ENCODE assay signal across 8 cellular contexts in the genomic region with DNA sequence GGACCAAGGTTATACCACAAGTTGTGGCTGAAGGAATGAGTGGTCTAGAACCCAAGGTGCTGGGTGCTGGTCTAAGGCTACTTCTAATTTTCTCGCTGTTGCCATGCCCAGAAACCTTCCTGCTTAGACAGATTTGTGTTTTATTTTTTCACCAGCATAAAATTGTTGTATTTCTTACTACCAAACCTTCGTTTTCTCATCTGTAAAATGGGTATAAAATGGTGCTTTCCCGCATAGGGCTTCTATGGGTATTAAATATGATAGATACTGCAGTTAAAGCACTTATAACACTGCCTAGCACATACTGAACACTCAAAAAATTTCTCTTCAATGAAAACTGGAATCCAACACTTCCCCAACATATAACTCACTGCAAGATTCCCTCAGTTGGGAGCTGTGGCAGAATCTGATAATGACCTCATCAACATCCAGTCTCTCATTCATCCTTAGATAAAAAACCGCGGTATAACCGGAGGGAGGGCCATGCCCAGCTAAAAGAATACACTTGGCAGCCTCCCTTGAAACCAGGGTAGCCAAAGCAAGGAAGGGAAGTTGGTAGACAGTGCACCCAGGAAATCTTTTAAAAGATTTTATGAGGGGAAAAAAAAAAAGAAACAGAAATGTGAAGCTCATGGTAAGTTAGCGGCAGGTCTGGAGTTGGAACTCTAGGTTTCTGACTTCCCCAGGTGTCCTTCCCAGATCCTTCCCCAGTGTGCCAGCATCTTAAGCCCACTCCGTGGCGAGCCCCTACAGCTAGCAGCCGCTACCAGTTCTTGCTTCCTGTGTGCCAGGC. TPM values are rescaled to one million over a fixed set of nuclear protein-coding genes. Genes with fewer than 3 reads are reported as not detected.
DNase-seq lines count a peak whose midpoint lies in the region; ATAC-seq and TF ChIP-seq lines count a peak whose summit lies in the region.

No MANE protein-coding gene starts in this region.

- intact Hi-C loops in A673 (cut with micrococcal nuclease; ENCODE audit: unreplicated experiment): loop anchor here (5.0 kb wide), 1 partner anchor 114 kb away; a partner anchor contains a TSS
- intact Hi-C loops in left lung (cut with DNase I): no loop called here
- intact Hi-C loops in thyroid gland (cut with DNase I): loop anchor here (10.0 kb wide), 1 partner anchor 111 kb away; a partner anchor contains a TSS

- peak overlapping the region; percentile 94 for H3K4me3 Mint-ChIP-seq in activated naive CD8-positive, alpha-beta T cell treated with anti-CD3 and anti-CD28 coated beads for 36 hours

- H3K27ac ChIP-seq in A673 (ENCODE audit: low read depth, low read length, poor library complexity, severe bottlenecking): peak overlapping the region; percentile 92
- peak overlapping the region; percentile 89; the same call in 1 of the 2 replicates for H3K27ac ChIP-seq in HEK293 (ENCODE audit: extremely low read depth, low read depth, low read length)
- H3K27ac ChIP-seq in left lung: peak overlapping the region; percentile 94 to 95
- H3K27ac ChIP-seq in thyroid gland: peak overlapping the region; percentile 97 to 99 (median 98)

- peak overlapping the region; percentile 65 for H3K4me3 ChIP-seq in A673 (ENCODE audit: low read depth, low read length, poor library complexity, severe bottlenecking)
- H3K4me3 ChIP-seq in HEK293 (ENCODE audit: low read depth, low read length): no peak overlapping the region
- peak overlapping the region; percentile 69 to 80 for H3K4me3 ChIP-seq in left lung
- peak overlapping the region in 2 of 3 donors; percentile 79 to 86 for H3K4me3 ChIP-seq in thyroid gland (replicated peaks in 1 of 3)

- no peaks in the 10 kb centered on the region for H3K27me3 Mint-ChIP-seq in activated naive CD8-positive, alpha-beta T cell treated with anti-CD3 and anti-CD28 coated beads for 36 hours

- H3K9me3 Mint-ChIP-seq in activated naive CD8-positive, alpha-beta T cell treated with anti-CD3 and anti-CD28 coated beads for 36 hours: peaks cover 20% of the 10 kb centered on the region

- peaks cover 6% of the 10 kb centered on the region for H3K9me3 ChIP-seq in A673 (ENCODE audit: low read depth, low read length, poor library complexity, severe bottlenecking)
- H3K9me3 ChIP-seq in HEK293 (ENCODE audit: control insufficient read depth, insufficient read depth, low read depth, low read length): no peaks in the 10 kb centered on the region
- peaks cover 0 to 9% of the 10 kb centered on the region in 2 donors for H3K9me3 ChIP-seq in left lung
- no peaks in the 10 kb centered on the region for H3K9me3 ChIP-seq in thyroid gland

- WGBS in thyroid gland, 2 donors: 76 to 84% methylated on average over 10 of the region's 10 CpGs

- TSS peak; percentile 52 for BruUV-seq in A673 (replicated peaks; lab: Mats Ljungman, UMichigan)

- POLR2A ChIA-PET in A673 (lab: Charles Lee; ENCODE audit: low non-redundant PET): interaction anchor here (0.6 kb wide), 1 partner anchor 109 kb away, joined by 3 read pairs; no protein-coding TSS in a partner anchor
- POLR2A ChIA-PET in HEK293 (lab: Yijun Ruan, JAX): interaction anchor here (0.6 to 1.1 kb wide), 2 partner anchors 16 to 34 kb away, joined by 3 read pairs; no protein-coding TSS in a partner anchor

- TF ChIP-seq CTCF in A673 (conservative IDR thresholded peaks at IDR 0.05; ENCODE audit: low read depth, low read length) (no peak), HEK293 (tag by site-specific recombination; IDR thresholded peaks at IDR 0.05) (no peak), left lung (IDR thresholded peaks at IDR 0.05) (no peak), thyroid gland (IDR thresholded peaks at IDR 0.05) (no peak)

- H3K36me3 ChIP-seq in A673 (ENCODE audit: insufficient read depth, low read length, poor library complexity, severe bottlenecking) (no peaks in the 10 kb centered on the region), HEK293 (ENCODE audit: control insufficient read depth in 2 of 2, insufficient read depth in 1 of 2, low read length in 2 of 2) (peaks cover 0 to 6% of the 10 kb centered on the region in 2 experiments; a peak in 1 of 3 replicates), left lung (no peaks in the 10 kb centered on the region), thyroid gland (no peaks in the 10 kb centered on the region)

- no peak for TF ChIP-seq POLR2A in thyroid gland (IDR thresholded peaks at IDR 0.05)

- no peaks in the 10 kb centered on the region for H3K27me3 ChIP-seq in A673 (replicated peaks; ENCODE audit: insufficient read depth, low read depth, low read length, poor library complexity)
- no peaks in the 10 kb centered on the region for H3K27me3 ChIP-seq in left lung
- no peaks in the 10 kb centered on the region for H3K27me3 ChIP-seq in thyroid gland

- CTCF ChIA-PET in A673 (lab: Charles Lee) (no interaction called here), HEK293 (lab: Yijun Ruan, JAX) (interaction anchor here (0.6 kb wide), 3 partner anchors 121 to 988 kb away, joined by 3 to 4 read pairs (median 3); no protein-coding TSS in a partner anchor)

- peaks cover 46% of the 10 kb centered on the region for H3K4me1 Mint-ChIP-seq in activated naive CD8-positive, alpha-beta T cell treated with anti-CD3 and anti-CD28 coated beads for 36 hours

- peak overlapping the region; percentile 99 for H3K27ac Mint-ChIP-seq in activated naive CD8-positive, alpha-beta T cell treated with anti-CD3 and anti-CD28 coated beads for 36 hours

- DNase-seq in A673 (ENCODE audit: low spot score) (peak; percentile 14), left lung (peak in 1 of 2 donors; percentile 72), thyroid gland (no peak), hypothalamus (lab: John Stamatoyannopoulos, UW) (no peak)
- DNase-seq in activated naive CD8-positive, alpha-beta T cell treated with anti-CD3 and anti-CD28 coated beads for 36 hours: no peak
- no peak for DNase-seq in effector CD8-positive, alpha-beta T cell (lab: John Stamatoyannopoulos, UW)

- H3K4me1 ChIP-seq in A673 (ENCODE audit: insufficient read depth, low read length, poor library complexity, severe bottlenecking) (peaks cover 25% of the 10 kb centered on the region), HEK293 (ENCODE audit: control insufficient read depth, insufficient read depth, low read length) (no peaks in the 10 kb centered on the region), left lung (peaks cover 5 to 48% of the 10 kb centered on the region in 2 donors), thyroid gland (peaks cover 6 to 14% of the 10 kb centered on the region in 2 donors)

- H3K36me3 Mint-ChIP-seq in activated naive CD8-positive, alpha-beta T cell treated with anti-CD3 and anti-CD28 coated beads for 36 hours: peaks cover 45% of the 10 kb centered on the region

- ATAC-seq in left lung (no peak), GM19395 (IDR thresholded peaks at IDR 0.05; ENCODE audit: unreplicated experiment) (no peak)

TF ChIP-seq in HEK293, 187 proteins besides CTCF, POLR2A, EP300 and RAD21:
- no peak for TF ChIP-seq ZBTB7A (tag by site-specific recombination; IDR thresholded peaks at IDR 0.05; ENCODE audit: low read depth)
- TF ChIP-seq ZNF2 (tag by site-specific recombination; IDR thresholded peaks at IDR 0.05): no peak
- TF ChIP-seq SP7 (tag by site-specific recombination; IDR thresholded peaks at IDR 0.05): no peak
- TF ChIP-seq ZNF837 (tag by site-specific recombination; IDR thresholded peaks at IDR 0.05): no peak
- TF ChIP-seq, protein P1, sequence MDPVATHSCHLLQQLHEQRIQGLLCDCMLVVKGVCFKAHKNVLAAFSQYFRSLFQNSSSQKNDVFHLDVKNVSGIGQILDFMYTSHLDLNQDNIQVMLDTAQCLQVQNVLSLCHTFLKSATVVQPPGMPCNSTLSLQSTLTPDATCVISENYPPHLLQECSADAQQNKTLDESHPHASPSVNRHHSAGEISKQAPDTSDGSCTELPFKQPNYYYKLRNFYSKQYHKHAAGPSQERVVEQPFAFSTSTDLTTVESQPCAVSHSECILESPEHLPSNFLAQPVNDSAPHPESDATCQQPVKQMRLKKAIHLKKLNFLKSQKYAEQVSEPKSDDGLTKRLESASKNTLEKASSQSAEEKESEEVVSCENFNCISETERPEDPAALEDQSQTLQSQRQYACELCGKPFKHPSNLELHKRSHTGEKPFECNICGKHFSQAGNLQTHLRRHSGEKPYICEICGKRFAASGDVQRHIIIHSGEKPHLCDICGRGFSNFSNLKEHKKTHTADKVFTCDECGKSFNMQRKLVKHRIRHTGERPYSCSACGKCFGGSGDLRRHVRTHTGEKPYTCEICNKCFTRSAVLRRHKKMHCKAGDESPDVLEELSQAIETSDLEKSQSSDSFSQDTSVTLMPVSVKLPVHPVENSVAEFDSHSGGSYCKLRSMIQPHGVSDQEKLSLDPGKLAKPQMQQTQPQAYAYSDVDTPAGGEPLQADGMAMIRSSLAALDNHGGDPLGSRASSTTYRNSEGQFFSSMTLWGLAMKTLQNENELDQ (tag by site-specific recombination; IDR thresholded peaks at IDR 0.05; ENCODE audit: low read depth): no peak
- no peak for TF ChIP-seq ZNF404 (tag by site-specific recombination; IDR thresholded peaks at IDR 0.05)
- no peak for TF ChIP-seq ZNF138 (tag by site-specific recombination; IDR thresholded peaks at IDR 0.05; ENCODE audit: borderline replicate concordance)
- TF ChIP-seq SCRT1 (tag by site-specific recombination; IDR thresholded peaks at IDR 0.05; ENCODE audit: borderline replicate concordance): no peak
- no peak for TF ChIP-seq FEZF1 (tag by site-specific recombination; IDR thresholded peaks at IDR 0.05)
- no peak for TF ChIP-seq ZNF174 (tag by site-specific recombination; IDR thresholded peaks at IDR 0.05)
- no peak for TF ChIP-seq ZNF658 (tag by site-specific recombination; IDR thresholded peaks at IDR 0.05)
- no peak for TF ChIP-seq ZNF791 (tag by site-specific recombination; IDR thresholded peaks at IDR 0.05)
- TF ChIP-seq, protein P2, sequence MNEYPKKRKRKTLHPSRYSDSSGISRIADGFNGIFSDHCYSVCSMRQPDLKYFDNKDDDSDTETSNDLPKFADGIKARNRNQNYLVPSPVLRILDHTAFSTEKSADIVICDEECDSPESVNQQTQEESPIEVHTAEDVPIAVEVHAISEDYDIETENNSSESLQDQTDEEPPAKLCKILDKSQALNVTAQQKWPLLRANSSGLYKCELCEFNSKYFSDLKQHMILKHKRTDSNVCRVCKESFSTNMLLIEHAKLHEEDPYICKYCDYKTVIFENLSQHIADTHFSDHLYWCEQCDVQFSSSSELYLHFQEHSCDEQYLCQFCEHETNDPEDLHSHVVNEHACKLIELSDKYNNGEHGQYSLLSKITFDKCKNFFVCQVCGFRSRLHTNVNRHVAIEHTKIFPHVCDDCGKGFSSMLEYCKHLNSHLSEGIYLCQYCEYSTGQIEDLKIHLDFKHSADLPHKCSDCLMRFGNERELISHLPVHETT (tag by site-specific recombination; IDR thresholded peaks at IDR 0.05): no peak
- TF ChIP-seq ZNF561 (tag by site-specific recombination; IDR thresholded peaks at IDR 0.05; ENCODE audit: borderline replicate concordance): no peak
- TF ChIP-seq SCRT2 (tag by site-specific recombination; IDR thresholded peaks at IDR 0.05): no peak
TF ChIP-seq in HEK293: peak in this region for 0.

RNA-seq across cellular contexts. Expression of a gene that starts 1.2 kb away (rescaled TPM):
- total RNA-seq in A673 (2021) (12.6 and 13.9 TPM in 2 replicates), left lung (1 to 10 TPM; 8.1 to 9.3 TPM), thyroid gland (1 to 10 TPM; 5.6 to 9.0 (median 7.3) TPM)
- 10 to 100 TPM; 14.5 to 15.7 TPM for total RNA-seq in activated naive CD8-positive, alpha-beta T cell treated with anti-CD3 and anti-CD28 coated beads for 36 hours

Comparison
In these comparisons a context has a peak if more than half of its experiments do, and no peak if none do; other contexts are left out.
1. intact Hi-C loops: an anchor here in A673 (5.0 kb wide) and thyroid gland (10.0 kb wide); none called in left lung.